Comparison of ENCODE assay signal across 26 cellular contexts in genomic region chr12:40792792-40793386, GRCh38.
"Had no signal": no experiment of that assay in that cellular context is flagged by ENCODE, and none has a peak within 500 bp of the region (broad histone marks: within the 10 kb centered on the region; RNA-seq: fewer than 3 reads in every experiment).

No MANE protein-coding gene starts in this region.

- H3K27ac Mint-ChIP-seq: activated CD8-positive, alpha-beta memory T cell treated with anti-CD3 and anti-CD28 coated beads, Interleukin-2, amount 10 ng/mL, durations not matched to agents 7 days and 5 days; activated CD8-positive, alpha-beta T cell treated with anti-CD3 and anti-CD28 coated beads, Interleukin-2, amount 10 ng/mL, durations not matched to agents 7 days and 5 days; activated naive CD4-positive, alpha-beta T cell treated with anti-CD3 and anti-CD28 coated beads, Interleukin-2, amount 50 U/mL, for 24 hours; activated naive CD8-positive, alpha-beta T cell treated with anti-CD3 and anti-CD28 coated beads, Interleukin-2, amount 50 U/mL, for 24 hours; activated T-helper 2 cell treated with anti-CD3 and anti-CD28 coated beads, Interferon-gamma antibody, Interleukin-2, Interleukin-4, amounts not matched to agents 10 μg/mL and 5 μg/mL and 100 μg/mL, durations not matched to agents 14 hours and 24 hours and 36 hours; memory B cell; naive thymus-derived CD8-positive, alpha-beta T cell; T-helper 17 cell; type B pancreatic cell had no signal

- H3K27ac ChIP-seq: foreskin keratinocyte, heart right ventricle, right atrium auricular region, uterus had no signal

- H3K4me3 ChIP-seq: heart right ventricle, right atrium auricular region, testis, uterus had no signal

- ATAC-seq: activated CD8-positive, alpha-beta memory T cell treated with anti-CD3 and anti-CD28 coated beads, Interleukin-2, amount 10 ng/mL, durations not matched to agents 7 days and 5 days; activated CD8-positive, alpha-beta T cell treated with anti-CD3 and anti-CD28 coated beads, Interleukin-2, amount 10 ng/mL, durations not matched to agents 7 days and 5 days; activated naive CD8-positive, alpha-beta T cell treated with anti-CD3 and anti-CD28 coated beads, Interleukin-2, amount 50 U/mL, for 24 hours; esophagus mucosa; foreskin keratinocyte; heart right ventricle; left colon; naive thymus-derived CD8-positive, alpha-beta T cell; T-helper 17 cell had no signal

- H3K36me3 Mint-ChIP-seq: activated CD8-positive, alpha-beta memory T cell treated with anti-CD3 and anti-CD28 coated beads, Interleukin-2, amount 10 ng/mL, durations not matched to agents 7 days and 5 days; activated naive CD4-positive, alpha-beta T cell treated with anti-CD3 and anti-CD28 coated beads, Interleukin-2, amount 50 U/mL, for 24 hours; memory B cell; naive thymus-derived CD8-positive, alpha-beta T cell; type B pancreatic cell had no signal

- H3K4me1 Mint-ChIP-seq: activated CD8-positive, alpha-beta memory T cell treated with anti-CD3 and anti-CD28 coated beads, Interleukin-2, amount 10 ng/mL, durations not matched to agents 7 days and 5 days; activated naive CD4-positive, alpha-beta T cell treated with anti-CD3 and anti-CD28 coated beads, Interleukin-2, amount 50 U/mL, for 24 hours; activated naive CD8-positive, alpha-beta T cell treated with anti-CD3 and anti-CD28 coated beads, Interleukin-2, amount 50 U/mL, for 24 hours; memory B cell; naive thymus-derived CD8-positive, alpha-beta T cell; T-helper 17 cell had no signal

- H3K9me3 Mint-ChIP-seq: activated naive CD4-positive, alpha-beta T cell treated with anti-CD3 and anti-CD28 coated beads, Interleukin-2, amount 50 U/mL, for 24 hours; activated naive CD8-positive, alpha-beta T cell treated with anti-CD3 and anti-CD28 coated beads, Interleukin-2, amount 50 U/mL, for 24 hours; activated T-helper 2 cell treated with anti-CD3 and anti-CD28 coated beads, Interferon-gamma antibody, Interleukin-2, Interleukin-4, amounts not matched to agents 10 μg/mL and 5 μg/mL and 100 μg/mL, durations not matched to agents 14 hours and 24 hours and 36 hours; memory B cell; neural crest cell; type B pancreatic cell had no signal

- H3K4me3 Mint-ChIP-seq: activated CD8-positive, alpha-beta memory T cell treated with anti-CD3 and anti-CD28 coated beads, Interleukin-2, amount 10 ng/mL, durations not matched to agents 7 days and 5 days; activated CD8-positive, alpha-beta T cell treated with anti-CD3 and anti-CD28 coated beads, Interleukin-2, amount 10 ng/mL, durations not matched to agents 7 days and 5 days; activated naive CD4-positive, alpha-beta T cell treated with anti-CD3 and anti-CD28 coated beads, Interleukin-2, amount 50 U/mL, for 24 hours; activated naive CD8-positive, alpha-beta T cell treated with anti-CD3 and anti-CD28 coated beads, Interleukin-2, amount 50 U/mL, for 24 hours; memory B cell; naive thymus-derived CD8-positive, alpha-beta T cell; neural crest cell; T-helper 17 cell; type B pancreatic cell had no signal

- H3K9me3 ChIP-seq: heart right ventricle, right atrium auricular region, testis, uterus had no signal

- DNase-seq: activated CD8-positive, alpha-beta memory T cell treated with anti-CD3 and anti-CD28 coated beads, Interleukin-2, amount 10 ng/mL, durations not matched to agents 7 days and 5 days; activated CD8-positive, alpha-beta T cell treated with anti-CD3 and anti-CD28 coated beads, Interleukin-2, amount 10 ng/mL, durations not matched to agents 7 days and 5 days; activated naive CD8-positive, alpha-beta T cell treated with anti-CD3 and anti-CD28 coated beads, Interleukin-2, amount 50 U/mL, for 24 hours; activated T-cell treated with anti-CD3 and anti-CD28 coated beads, Interleukin-2, amount 50 U/mL, for 48 hours; amygdala; caudate nucleus; cortex of kidney; foreskin keratinocyte; heart right ventricle; islet precursor cell; left colon; naive thymus-derived CD8-positive, alpha-beta T cell; occipital lobe; stimulated activated CD4-positive, alpha-beta T cell treated with anti-CD3 and anti-CD28 coated beads, Interleukin-15, amount 100 ng/mL, for 24 hours; stimulated activated naive CD4-positive, alpha-beta T cell treated with Interleukin-2 at 50 U/mL for 16 hours; T-helper 17 cell; T1000; testis; uterus had no signal

- H3K27me3 ChIP-seq: foreskin keratinocyte, heart right ventricle, right atrium auricular region, testis, uterus had no signal

- H3K36me3 ChIP-seq: heart right ventricle, right atrium auricular region, uterus had no signal

- H3K4me1 ChIP-seq: heart right ventricle, right atrium auricular region, testis, uterus had no signal

- H3K27me3 Mint-ChIP-seq: activated CD8-positive, alpha-beta memory T cell treated with anti-CD3 and anti-CD28 coated beads, Interleukin-2, amount 10 ng/mL, durations not matched to agents 7 days and 5 days; activated naive CD4-positive, alpha-beta T cell treated with anti-CD3 and anti-CD28 coated beads, Interleukin-2, amount 50 U/mL, for 24 hours; activated naive CD8-positive, alpha-beta T cell treated with anti-CD3 and anti-CD28 coated beads, Interleukin-2, amount 50 U/mL, for 24 hours; memory B cell; T-helper 17 cell; type B pancreatic cell had no signal
